Comparison of ENCODE assay signal across 5 cellular contexts in genomic region chr9:64070611-64071357, GRCh38.
A peak's percentile ranks its signal among the peaks of the same experiment; 100 is the strongest.
DNase-seq lines count a peak whose midpoint lies in the region; ATAC-seq and TF ChIP-seq lines count a peak whose summit lies in the region.
"Not testable (repeated sequence)": the region's sequence is repeated elsewhere in the genome, so short reads cannot be mapped to it uniquely, and the experiment has no call there.

No MANE protein-coding gene starts in this region.

- H2AFZ ChIP-seq in hepatocyte, result not testable (repeated sequence)

- not testable (repeated sequence) for H3K36me3 ChIP-seq in RWPE2 (ENCODE audit: low read depth); hepatocyte (replicated peaks; ENCODE audit: insufficient read depth, low read depth); right lobe of liver; lower lobe of right lung

- intact Hi-C loops in right lobe of liver (cut with DNase I); lower lobe of right lung (cut with DNase I): not testable (repeated sequence)

- not testable (repeated sequence) for H3K9me2 ChIP-seq in hepatocyte (replicated peaks; ENCODE audit: insufficient read depth)

- H3K9me3 ChIP-seq in RWPE2 (ENCODE audit: severe bottlenecking); hepatocyte (ENCODE audit: low read depth); right lobe of liver; lower lobe of right lung: not testable (repeated sequence)

- not testable (repeated sequence) for TF ChIP-seq CTCF in RWPE2 (IDR thresholded peaks at IDR 0.05; ENCODE audit: poor library complexity, severe bottlenecking); hepatocyte (IDR thresholded peaks at IDR 0.05; ENCODE audit: poor library complexity); right lobe of liver (IDR thresholded peaks at IDR 0.05); lower lobe of right lung (IDR thresholded peaks at IDR 0.05)

- TF ChIP-seq POLR2A in right lobe of liver (IDR thresholded peaks at IDR 0.05), result not testable (repeated sequence)

- DNase-seq in RWPE2 (ENCODE audit: low spot score) (peak; percentile 45), activated gamma-delta T cell (lab: John Stamatoyannopoulos, UW) (peak; percentile 9), hepatocyte (ENCODE audit: low spot score) (peak; percentile 2), right lobe of liver (peak in 2 of 3 donors; percentile 35 to 50), lower lobe of right lung (peak; percentile 31)

- not testable (repeated sequence) for H3K4me2 ChIP-seq in hepatocyte

- H3K27ac ChIP-seq in RWPE2 (ENCODE audit: poor library complexity, severe bottlenecking); hepatocyte; right lobe of liver; lower lobe of right lung: not testable (repeated sequence)

- ATAC-seq in RWPE2 (ENCODE audit: low read depth); right lobe of liver; lower lobe of right lung: not testable (repeated sequence)

- not testable (repeated sequence) for H3K27me3 ChIP-seq in RWPE2 (ENCODE audit: insufficient read depth, poor library complexity, severe bottlenecking); hepatocyte; right lobe of liver; lower lobe of right lung (ENCODE audit: low read depth)

- 97% methylated on average over 39 of the region's 39 CpGs for WGBS in hepatocyte (ENCODE audit: low lambda C conversion rate, missing lambda C conversion rate)
- 80% methylated on average over 3 of the region's 39 CpGs for WGBS in right lobe of liver (ENCODE audit: insufficient coverage, low coverage, low lambda C conversion rate, missing lambda C conversion rate)

- not testable (repeated sequence) for H3K4me1 ChIP-seq in RWPE2 (ENCODE audit: insufficient read depth, poor library complexity, severe bottlenecking); hepatocyte (ENCODE audit: insufficient read depth); right lobe of liver; lower lobe of right lung

- H4K20me1 ChIP-seq in hepatocyte (ENCODE audit: insufficient read depth, poor library complexity, severe bottlenecking), result not testable (repeated sequence)

- not testable (repeated sequence) for H3K4me3 ChIP-seq in RWPE2 (ENCODE audit: severe bottlenecking); hepatocyte; right lobe of liver; lower lobe of right lung

- not testable (repeated sequence) for H3K79me2 ChIP-seq in hepatocyte
